In the genomic region with DNA sequence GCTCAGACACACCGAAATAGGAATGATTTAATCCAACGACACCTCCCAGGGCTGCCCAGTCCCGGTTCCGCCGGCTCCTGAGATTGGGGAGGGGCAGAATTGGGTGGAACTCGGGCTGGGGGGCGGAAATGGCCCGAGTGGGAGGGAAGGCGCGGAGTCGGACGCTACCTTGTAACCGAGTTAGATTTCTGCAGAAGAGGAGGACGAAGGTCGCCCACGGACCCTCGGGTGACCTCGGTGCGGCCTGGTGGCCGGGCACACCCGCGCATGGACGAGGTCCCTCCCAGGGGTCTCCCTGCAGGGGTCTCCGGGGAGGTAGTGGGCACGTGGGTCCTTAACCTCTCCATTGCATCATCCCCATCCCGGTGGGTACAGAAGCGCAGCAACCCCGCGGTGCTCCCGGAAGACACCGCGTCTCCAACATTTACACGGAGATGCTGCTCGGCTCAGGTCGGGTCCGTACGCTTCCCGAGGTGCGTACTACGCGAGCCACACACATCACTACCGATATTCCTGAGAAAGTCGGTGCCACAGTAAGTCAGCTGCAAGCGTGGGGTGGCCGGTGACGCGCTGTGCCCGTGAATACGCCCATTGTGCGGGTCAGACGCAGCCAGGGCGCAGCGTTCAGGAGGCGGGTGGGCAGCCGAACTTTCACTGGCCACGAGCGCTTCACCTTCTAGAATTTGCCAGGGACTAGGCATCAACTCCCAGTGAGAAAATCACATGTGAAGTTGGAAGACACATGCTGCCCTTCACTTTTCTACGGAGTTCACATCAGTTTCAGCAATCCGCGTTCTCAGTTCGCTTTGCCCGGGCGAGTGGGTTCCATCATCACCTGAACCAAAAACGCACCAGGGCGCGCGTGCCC, we compare ENCODE assay signal across 8 cellular contexts. TPM values are rescaled to one million over a fixed set of nuclear protein-coding genes. Genes with fewer than 3 reads are reported as not detected.
A peak's percentile ranks its signal among the peaks of the same experiment; 100 is the strongest.
DNase-seq lines count a peak whose midpoint lies in the region; FAIRE-seq and TF ChIP-seq lines count a peak whose summit lies in the region.

No MANE protein-coding gene starts in this region.

- H3K9me3 ChIP-seq in neuronal stem cell (replicated peaks in 1 of 2; ENCODE audit: control insufficient read depth in 2 of 2, insufficient read depth in 1 of 2, low read depth in 1 of 2, low read length in 2 of 2) = no peaks in the 10 kb centered on the region

- H3K4ac ChIP-seq in neuronal stem cell (ENCODE audit: low read length) = no peak overlapping the region

- H3K27me3 ChIP-seq in neuronal stem cell (ENCODE audit: control insufficient read depth in 3 of 3, insufficient read depth in 3 of 3, low read depth in 1 of 3, low read length in 3 of 3) = no peaks in the 10 kb centered on the region

- peak overlapping the region; percentile 35 for H2BK15ac ChIP-seq in neuronal stem cell (ENCODE audit: low read length)

- peak overlapping the region; percentile 94 for H3K23ac ChIP-seq in neuronal stem cell (ENCODE audit: low read depth, low read length, poor library complexity)

- H3K27ac ChIP-seq in neuronal stem cell (replicated peaks; ENCODE audit: low read length) = peak overlapping the region; percentile 74

- H3K4me2 ChIP-seq in neuronal stem cell (ENCODE audit: insufficient read depth, low read length, poor library complexity, severe bottlenecking) = peak overlapping the region; percentile 95

- peak overlapping the region; percentile 87 for H2BK12ac ChIP-seq in neuronal stem cell (ENCODE audit: low read length)

- H3K18ac ChIP-seq in neuronal stem cell (ENCODE audit: low read length) = peak overlapping the region; percentile 95

- peak overlapping the region; percentile 96 for H3K4me3 Mint-ChIP-seq in activated T-helper 1 cell treated with anti-CD3 and anti-CD28 coated beads, Interleukin-12 subunit alpha, Interleukin-12 subunit beta, Interleukin-2, Interleukin-4 antibody, amounts not matched to agents 30 ng/mL and 10 ng/mL and 1 ng/mL, durations not matched to agents 14 hours and 24 hours and 36 hours

- in situ Hi-C loops in ACHN (cut with HindIII; ENCODE audit: low pct_ligation_motif_present, low pct_unique_long_range_greater_than_20kb, low sequenced_read_pairs) (no loop called here), GM18951 (cut with MboI; ENCODE audit: low sequenced_read_pairs, unreplicated experiment) (no loop called here)

- H2AFZ ChIP-seq in neuronal stem cell (ENCODE audit: low read length) = peak overlapping the region; percentile 38

- no peak overlapping the region for H4K91ac ChIP-seq in neuronal stem cell (ENCODE audit: low read depth, low read length, poor library complexity)

- H2BK5ac ChIP-seq in neuronal stem cell (ENCODE audit: low read length) = peak overlapping the region; percentile 2

- peak overlapping the region; percentile 76 to 85 for H3K4me3 ChIP-seq in neuronal stem cell (ENCODE audit: low read length in 2 of 2)

- WGBS in neuronal stem cell (ENCODE audit: extremely low coverage in 2 of 2, insufficient read length in 2 of 2, insufficient replicate concordance in 1 of 2), 2 donors = no CpG with 5 or more reads among the region's 67 CpGs

- no peak overlapping the region for H4K8ac ChIP-seq in neuronal stem cell (ENCODE audit: low read depth, low read length)

- H3K27me3 Mint-ChIP-seq in activated T-helper 1 cell treated with anti-CD3 and anti-CD28 coated beads, Interleukin-12 subunit alpha, Interleukin-12 subunit beta, Interleukin-2, Interleukin-4 antibody, amounts not matched to agents 30 ng/mL and 10 ng/mL and 1 ng/mL, durations not matched to agents 14 hours and 24 hours and 36 hours (ENCODE audit: insufficient read depth) = peaks cover 72% of the 10 kb centered on the region

- H2AK5ac ChIP-seq in neuronal stem cell (ENCODE audit: low read depth, low read length) = peak overlapping the region; percentile 94

- peak overlapping the region; percentile 81 for H3K27ac Mint-ChIP-seq in activated T-helper 1 cell treated with anti-CD3 and anti-CD28 coated beads, Interleukin-12 subunit alpha, Interleukin-12 subunit beta, Interleukin-2, Interleukin-4 antibody, amounts not matched to agents 30 ng/mL and 10 ng/mL and 1 ng/mL, durations not matched to agents 14 hours and 24 hours and 36 hours

- intact Hi-C loops in activated T-helper 1 cell treated with anti-CD3 and anti-CD28 coated beads, Interleukin-12 subunit alpha, Interleukin-12 subunit beta, Interleukin-2, Interleukin-4 antibody, amounts not matched to agents 30 ng/mL and 10 ng/mL and 1 ng/mL, durations not matched to agents 14 hours and 24 hours and 36 hours (cut with micrococcal nuclease) = loop anchor here (1.0 to 10.0 kb wide), 9 partner anchors 27 to 1995 kb away; a partner anchor contains a TSS

- no peaks in the 10 kb centered on the region for H3K9me3 Mint-ChIP-seq in activated T-helper 1 cell treated with anti-CD3 and anti-CD28 coated beads, Interleukin-12 subunit alpha, Interleukin-12 subunit beta, Interleukin-2, Interleukin-4 antibody, amounts not matched to agents 30 ng/mL and 10 ng/mL and 1 ng/mL, durations not matched to agents 14 hours and 24 hours and 36 hours

- H3K4me1 ChIP-seq in neuronal stem cell (ENCODE audit: control insufficient read depth in 2 of 2, insufficient read depth in 1 of 2, low read depth in 1 of 2, low read length in 2 of 2) = peaks cover 12 to 35% of the 10 kb centered on the region in 2 donors

- H3K9ac ChIP-seq in neuronal stem cell (ENCODE audit: low read depth, low read length, poor library complexity) = peak overlapping the region; percentile 90

- peaks cover 37% of the 10 kb centered on the region for H3K4me1 Mint-ChIP-seq in activated T-helper 1 cell treated with anti-CD3 and anti-CD28 coated beads, Interleukin-12 subunit alpha, Interleukin-12 subunit beta, Interleukin-2, Interleukin-4 antibody, amounts not matched to agents 30 ng/mL and 10 ng/mL and 1 ng/mL, durations not matched to agents 14 hours and 24 hours and 36 hours (ENCODE audit: low read depth)

- peak; percentile 38 for DNase-seq in ACHN
- DNase-seq in NCI-H1930 (lab: John Stamatoyannopoulos, UW) = peak; percentile 57 to 61
- no peak for DNase-seq in activated T-helper 1 cell treated with anti-CD3 and anti-CD28 coated beads, Interleukin-12 subunit alpha, Interleukin-12 subunit beta, Interleukin-2, Interleukin-4 antibody, amounts not matched to agents 30 ng/mL and 10 ng/mL and 1 ng/mL, durations not matched to agents 14 hours and 24 hours and 36 hours (ENCODE audit: low spot score)
- peak; percentile 41 to 56 for DNase-seq in frontal cortex (ENCODE audit: low spot score in 2 of 2)
- DNase-seq in neuronal stem cell (ENCODE audit: low spot score) = peak; percentile 53
- no peak for DNase-seq in HTR-8/SVneo (ENCODE audit: insufficient read length, low spot score)
- no peak for DNase-seq in NK-92 treated with Interleukin-12 subunit alpha and Interleukin-12 subunit beta, amount 100 ng/mL, for 24 hours (lab: John Stamatoyannopoulos, UW)

- H3K79me1 ChIP-seq in neuronal stem cell (ENCODE audit: low read depth, low read length) = peaks cover 2% of the 10 kb centered on the region

- no peak overlapping the region for H2BK120ac ChIP-seq in neuronal stem cell (ENCODE audit: low read depth, low read length)

- peaks cover 2% of the 10 kb centered on the region for H3K36me3 Mint-ChIP-seq in activated T-helper 1 cell treated with anti-CD3 and anti-CD28 coated beads, Interleukin-12 subunit alpha, Interleukin-12 subunit beta, Interleukin-2, Interleukin-4 antibody, amounts not matched to agents 30 ng/mL and 10 ng/mL and 1 ng/mL, durations not matched to agents 14 hours and 24 hours and 36 hours (ENCODE audit: low read depth)

- no peaks in the 10 kb centered on the region for H3K36me3 ChIP-seq in neuronal stem cell (replicated peaks in 1 of 2; ENCODE audit: control insufficient read depth in 2 of 2, insufficient read depth in 2 of 2, low read length in 2 of 2)

- FAIRE-seq in frontal cortex (lab: Jason Lieb, UNC) (no peak), HTR-8/SVneo (lab: Jason Lieb, UNC) (no peak)

- H3K14ac ChIP-seq in neuronal stem cell (ENCODE audit: low read length) = peak overlapping the region; percentile 73

- TF ChIP-seq POLR2A in GM18951 (IDR thresholded peaks at IDR 0.05; ENCODE audit: extremely low read depth, insufficient read depth, insufficient read length) = peak; percentile 39

RNA-seq across cellular contexts. Expression of a gene that starts 3.0 kb away (rescaled TPM):
- 1.3 and 2.0 TPM in 2 replicates for total RNA-seq in activated T-helper 1 cell treated with anti-CD3 and anti-CD28 coated beads, Interleukin-12 subunit alpha, Interleukin-12 subunit beta, Interleukin-2, Interleukin-4 antibody, amounts not matched to agents 30 ng/mL and 10 ng/mL and 1 ng/mL, durations not matched to agents 14 hours and 24 hours and 36 hours
- 14.3 TPM for total RNA-seq in frontal cortex
- polyA plus RNA-seq in neuronal stem cell (2013, experiment 1 of 2) = 40.4 TPM
- 42.5 TPM for polyA plus RNA-seq in neuronal stem cell (2013, experiment 2 of 2)

Comparison
In these comparisons a context has a peak if more than half of its experiments do, and no peak if none do; other contexts are left out.
1. DNase-seq: peak in ACHN (single experiment), NCI-H1930 (2 of 2), frontal cortex (2 of 2) and neuronal stem cell (single experiment); none in activated T-helper 1 cell treated with anti-CD3 and anti-CD28 coated beads, Interleukin-12 subunit alpha, Interleukin-12 subunit beta, Interleukin-2, Interleukin-4 antibody, amounts not matched to agents 30 ng/mL and 10 ng/mL and 1 ng/mL, durations not matched to agents 14 hours and 24 hours and 36 hours (single experiment), HTR-8/SVneo (single experiment) and NK-92 treated with Interleukin-12 subunit alpha and Interleukin-12 subunit beta, amount 100 ng/mL, for 24 hours (single experiment).